ENCODE assay signal across 1 cellular context in genomic region chr9:92882276-92882675, GRCh38.
TF ChIP-seq lines count a peak whose summit lies in the region.

No MANE protein-coding gene starts in this region.

TF ChIP-seq in H1, 55 proteins besides CTCF, POLR2A, EP300 and RAD21:
- TF ChIP-seq YY1 (IDR thresholded peaks at IDR 0.05; ENCODE audit: low read depth, low read length) = no peak
- no peak for TF ChIP-seq RBBP5 (IDR thresholded peaks at IDR 0.05; ENCODE audit: borderline replicate concordance, low read depth, low read length)
- TF ChIP-seq TEAD4 (IDR thresholded peaks at IDR 0.05; ENCODE audit: low read depth, low read length) = 0 out of 2 replicates have a peak, but pooled peaks have one; percentile 7
- TF ChIP-seq SIRT6 (IDR thresholded peaks at IDR 0.05; ENCODE audit: low read length) = no peak
- peak; percentile 46; the same call in 1 of the 2 replicates for TF ChIP-seq TAF1 (IDR thresholded peaks at IDR 0.05; ENCODE audit: low read depth, low read length)
- TF ChIP-seq SP4 (IDR thresholded peaks at IDR 0.05; ENCODE audit: low read length) = no peak
- 0 out of 2 replicates have a peak, but pooled peaks have one; percentile 17 for TF ChIP-seq JUND (IDR thresholded peaks at IDR 0.05; ENCODE audit: low read length)
- TF ChIP-seq CREB1 (IDR thresholded peaks at IDR 0.05) = peak; percentile 35; the same call in 1 of the 2 replicates
- TF ChIP-seq TBP (IDR thresholded peaks at IDR 0.05; ENCODE audit: low read depth, low read length) = peak; percentile 43; the same call in 1 of the 2 replicates
